ENCODE assay signal across 9 cellular contexts in the genomic region with DNA sequence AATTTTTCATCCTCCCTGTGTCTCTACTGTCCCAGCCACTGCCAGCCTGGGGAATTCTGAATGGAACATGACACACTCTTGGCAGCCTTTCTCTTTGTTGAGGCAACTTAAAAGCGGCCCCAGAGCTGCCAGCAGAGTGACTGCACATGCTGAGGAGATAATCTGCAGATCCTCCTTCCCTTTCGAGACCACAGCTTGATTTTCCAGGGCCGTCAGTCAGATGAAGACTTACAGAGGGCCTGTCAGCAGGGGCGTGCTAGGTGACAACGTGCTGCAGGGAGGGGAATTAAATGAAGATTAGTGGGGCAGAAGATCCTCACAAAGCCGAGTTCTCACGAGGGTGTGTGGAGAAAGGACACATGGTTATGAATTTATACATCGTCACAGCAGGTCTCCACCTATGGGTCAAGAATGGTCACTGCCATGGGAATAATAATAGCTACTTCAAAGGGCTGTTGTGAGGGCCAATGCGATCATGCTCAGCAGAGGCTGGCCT.
DNase-seq lines count a peak whose midpoint lies in the region; ATAC-seq, FAIRE-seq and TF ChIP-seq lines count a peak whose summit lies in the region.
"Had no signal": no experiment of that assay in that cellular context is flagged by ENCODE, and none has a peak within 500 bp of the region (broad histone marks: within the 10 kb centered on the region; RNA-seq: fewer than 3 reads in every experiment).

No MANE protein-coding gene starts in this region.

- 0 out of 2 replicates have a peak, but pooled peaks cover 2% of the 10 kb centered on the region for H3K36me3 ChIP-seq in BE2C
- no peaks in the 10 kb centered on the region for H3K36me3 ChIP-seq in ascending aorta
- H3K36me3 ChIP-seq in keratinocyte (ENCODE audit: control insufficient read depth in 2 of 2, extremely low read depth in 1 of 2, insufficient read depth in 2 of 2, low read length in 2 of 2): no peaks in the 10 kb centered on the region
- H3K36me3 ChIP-seq in upper lobe of right lung: peaks cover 4% of the 10 kb centered on the region

- no peak overlapping the region for H3K27ac ChIP-seq in ascending aorta
- H3K27ac ChIP-seq in keratinocyte (ENCODE audit: control insufficient read depth, insufficient read depth, low read length): no peak overlapping the region
- H3K27ac ChIP-seq in upper lobe of right lung: no peak overlapping the region

- peak; percentile 29; the same call in 1 of the 2 replicates for TF ChIP-seq RAD21 in Ishikawa (IDR thresholded peaks at IDR 0.05; ENCODE audit: low read depth)

- peak; percentile 82 for DNase-seq in BE2C
- DNase-seq in ascending aorta (ENCODE audit: low spot score in 2 of 2): no peak
- DNase-seq in keratinocyte (ENCODE audit: low read depth, low spot score): no peak
- DNase-seq in upper lobe of right lung: no peak
- DNase-seq in NK-92 treated with Interleukin-12 subunit alpha and Interleukin-12 subunit beta, amount 100 ng/mL, for 24 hours (lab: John Stamatoyannopoulos, UW): no peak
- no peak for DNase-seq in activated CD8-positive, alpha-beta memory T cell treated with anti-CD3 and anti-CD28 coated beads, Interleukin-2, amount 50 U/mL, for 48 hours

- ATAC-seq in upper lobe of right lung (peak; percentile 62), HG02840 (IDR thresholded peaks at IDR 0.05; ENCODE audit: low FRiP score, unreplicated experiment) (no peak)

- H3K9me1 ChIP-seq in keratinocyte (ENCODE audit: control insufficient read depth, extremely low read depth, insufficient read depth, low read length): no peaks in the 10 kb centered on the region

- H3K4me3 ChIP-seq in BE2C (ENCODE audit: low read depth, low read length): peak overlapping the region; percentile 38; the same call in 1 of the 2 replicates
- H3K4me3 ChIP-seq in ascending aorta: no peak overlapping the region
- H3K4me3 ChIP-seq in keratinocyte (ENCODE audit: control insufficient read depth in 2 of 3, extremely low read depth in 1 of 3, insufficient read depth in 2 of 3, low read depth in 1 of 3, low read length in 3 of 3): no peak overlapping the region
- H3K4me3 ChIP-seq in upper lobe of right lung: no peak overlapping the region

- H3K4me1 ChIP-seq in BE2C (peaks cover 8% of the 10 kb centered on the region), ascending aorta (peaks cover 0 to 36% of the 10 kb centered on the region in 2 donors), keratinocyte (ENCODE audit: control insufficient read depth, extremely low read depth, insufficient read depth, low read length) (peaks cover 35% of the 10 kb centered on the region), upper lobe of right lung (peaks cover 8% of the 10 kb centered on the region)

- no peak overlapping the region for H3K9ac ChIP-seq in keratinocyte (ENCODE audit: control insufficient read depth, extremely low read depth, insufficient read depth, low read length)

- TF ChIP-seq EP300 in Ishikawa (IDR thresholded peaks at IDR 0.05; ENCODE audit: borderline replicate concordance): no peak

- no peaks in the 10 kb centered on the region for H3K27me3 ChIP-seq in BE2C
- no peaks in the 10 kb centered on the region for H3K27me3 ChIP-seq in ascending aorta
- H3K27me3 ChIP-seq in keratinocyte (ENCODE audit: control insufficient read depth, extremely low read depth, insufficient read depth, low read length): no peaks in the 10 kb centered on the region
- no peaks in the 10 kb centered on the region for H3K27me3 ChIP-seq in upper lobe of right lung

- H2AFZ ChIP-seq in keratinocyte (ENCODE audit: control insufficient read depth, low read length): peak overlapping the region; percentile 24

- no peaks in the 10 kb centered on the region for H4K20me1 ChIP-seq in keratinocyte (ENCODE audit: control insufficient read depth, extremely low read depth, insufficient read depth, low read length)

- intact Hi-C loops in ascending aorta (cut with DNase I) (no loop called here), upper lobe of right lung (cut with DNase I) (no loop called here)

- H3K9me3 ChIP-seq in BE2C (no peaks in the 10 kb centered on the region), ascending aorta (no peaks in the 10 kb centered on the region), keratinocyte (ENCODE audit: control insufficient read depth, low read depth, low read length) (no peaks in the 10 kb centered on the region), upper lobe of right lung (no peaks in the 10 kb centered on the region)

- H3K79me2 ChIP-seq in keratinocyte (ENCODE audit: control insufficient read depth, insufficient read depth, low read length): no peaks in the 10 kb centered on the region

- dilution Hi-C loops in keratinocyte (cut with MboI; ENCODE audit: extremely low pct_ligation_motif_present, low sequenced_read_pairs): no loop called here

- peak; percentile 59 for FAIRE-seq in keratinocyte (lab: Jason Lieb, UNC)
- FAIRE-seq: colon had no signal

- H3K4me2 ChIP-seq in keratinocyte (ENCODE audit: control insufficient read depth, extremely low read depth, insufficient read depth, low read depth, low read length): no peak overlapping the region

- TF ChIP-seq CTCF in BE2C (IDR thresholded peaks at IDR 0.05; ENCODE audit: low read depth, low read length) (peak; percentile 82), ascending aorta (IDR thresholded peaks at IDR 0.05) (peak; percentile 4 to 33 (median 9)), keratinocyte (optimal IDR thresholded peaks at IDR 0.05 in 1 of 3, IDR thresholded peaks at IDR 0.05 in 1 of 3, conservative IDR thresholded peaks at IDR 0.05 in 1 of 3; ENCODE audit: extremely low read depth in 1 of 3, insufficient read depth in 2 of 3, low read length in 3 of 3) (peak; percentile 36 to 52 (median 51)), upper lobe of right lung (IDR thresholded peaks at IDR 0.05) (peak; percentile 52)

TF ChIP-seq in Ishikawa, 13 proteins besides CTCF, POLR2A, EP300 and RAD21:
- TF ChIP-seq NFIC (IDR thresholded peaks at IDR 0.05) (no peak), EGR1 (IDR thresholded peaks at IDR 0.05) (no peak), CREB1 (IDR thresholded peaks at IDR 0.05; ENCODE audit: low read depth) (no peak), TEAD4 (IDR thresholded peaks at IDR 0.05) (no peak), TCF12 (IDR thresholded peaks at IDR 0.05; ENCODE audit: low read depth) (no peak), CEBPB (IDR thresholded peaks at IDR 0.05) (no peak), YY1 (IDR thresholded peaks at IDR 0.05; ENCODE audit: low read depth) (no peak), TAF1 (IDR thresholded peaks at IDR 0.05; ENCODE audit: low read depth) (no peak), ZBTB7A (IDR thresholded peaks at IDR 0.05; ENCODE audit: low read depth) (no peak), FOXM1 (IDR thresholded peaks at IDR 0.05; ENCODE audit: borderline replicate concordance, low read depth) (no peak)
- TF ChIP-seq, protein P1, sequence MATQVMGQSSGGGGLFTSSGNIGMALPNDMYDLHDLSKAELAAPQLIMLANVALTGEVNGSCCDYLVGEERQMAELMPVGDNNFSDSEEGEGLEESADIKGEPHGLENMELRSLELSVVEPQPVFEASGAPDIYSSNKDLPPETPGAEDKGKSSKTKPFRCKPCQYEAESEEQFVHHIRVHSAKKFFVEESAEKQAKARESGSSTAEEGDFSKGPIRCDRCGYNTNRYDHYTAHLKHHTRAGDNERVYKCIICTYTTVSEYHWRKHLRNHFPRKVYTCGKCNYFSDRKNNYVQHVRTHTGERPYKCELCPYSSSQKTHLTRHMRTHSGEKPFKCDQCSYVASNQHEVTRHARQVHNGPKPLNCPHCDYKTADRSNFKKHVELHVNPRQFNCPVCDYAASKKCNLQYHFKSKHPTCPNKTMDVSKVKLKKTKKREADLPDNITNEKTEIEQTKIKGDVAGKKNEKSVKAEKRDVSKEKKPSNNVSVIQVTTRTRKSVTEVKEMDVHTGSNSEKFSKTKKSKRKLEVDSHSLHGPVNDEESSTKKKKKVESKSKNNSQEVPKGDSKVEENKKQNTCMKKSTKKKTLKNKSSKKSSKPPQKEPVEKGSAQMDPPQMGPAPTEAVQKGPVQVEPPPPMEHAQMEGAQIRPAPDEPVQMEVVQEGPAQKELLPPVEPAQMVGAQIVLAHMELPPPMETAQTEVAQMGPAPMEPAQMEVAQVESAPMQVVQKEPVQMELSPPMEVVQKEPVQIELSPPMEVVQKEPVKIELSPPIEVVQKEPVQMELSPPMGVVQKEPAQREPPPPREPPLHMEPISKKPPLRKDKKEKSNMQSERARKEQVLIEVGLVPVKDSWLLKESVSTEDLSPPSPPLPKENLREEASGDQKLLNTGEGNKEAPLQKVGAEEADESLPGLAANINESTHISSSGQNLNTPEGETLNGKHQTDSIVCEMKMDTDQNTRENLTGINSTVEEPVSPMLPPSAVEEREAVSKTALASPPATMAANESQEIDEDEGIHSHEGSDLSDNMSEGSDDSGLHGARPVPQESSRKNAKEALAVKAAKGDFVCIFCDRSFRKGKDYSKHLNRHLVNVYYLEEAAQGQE (IDR thresholded peaks at IDR 0.05; ENCODE audit: low read depth): no peak
- TF ChIP-seq, protein P2, sequence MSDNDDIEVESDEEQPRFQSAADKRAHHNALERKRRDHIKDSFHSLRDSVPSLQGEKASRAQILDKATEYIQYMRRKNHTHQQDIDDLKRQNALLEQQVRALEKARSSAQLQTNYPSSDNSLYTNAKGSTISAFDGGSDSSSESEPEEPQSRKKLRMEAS (IDR thresholded peaks at IDR 0.05): no peak
- TF ChIP-seq, protein P3, sequence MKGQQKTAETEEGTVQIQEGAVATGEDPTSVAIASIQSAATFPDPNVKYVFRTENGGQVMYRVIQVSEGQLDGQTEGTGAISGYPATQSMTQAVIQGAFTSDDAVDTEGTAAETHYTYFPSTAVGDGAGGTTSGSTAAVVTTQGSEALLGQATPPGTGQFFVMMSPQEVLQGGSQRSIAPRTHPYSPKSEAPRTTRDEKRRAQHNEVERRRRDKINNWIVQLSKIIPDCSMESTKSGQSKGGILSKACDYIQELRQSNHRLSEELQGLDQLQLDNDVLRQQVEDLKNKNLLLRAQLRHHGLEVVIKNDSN (IDR thresholded peaks at IDR 0.05): no peak

Comparison
In these comparisons a context has a peak if more than half of its experiments do, and no peak if none do; other contexts are left out.
1. CTCF ChIP-seq: peak in every context shown above with its lines; median percentile 82 in BE2C; 52 in upper lobe of right lung; 51 in keratinocyte; 9 in ascending aorta.